Comparison of ENCODE assay signal across 1 cellular context in genomic region chr12:109670647-109671046, GRCh38.
TF ChIP-seq lines count a peak whose summit lies in the region.

No MANE protein-coding gene starts in this region.

TF ChIP-seq in WTC11, 78 proteins besides CTCF, POLR2A, EP300 and RAD21 (continued from another document):
- no peak for TF ChIP-seq MLX (CRISPR knock-in tag; IDR thresholded peaks at IDR 0.05)
- no peak for TF ChIP-seq KAT7 (CRISPR knock-in tag; IDR thresholded peaks at IDR 0.05; ENCODE audit: borderline replicate concordance)
- TF ChIP-seq EMX1 (CRISPR knock-in tag; IDR thresholded peaks at IDR 0.05): no peak
